In genomic region chr3:194397757-194398312, GRCh38 we compare ENCODE assay signal across 9 cellular contexts. TPM values are rescaled to one million over a fixed set of nuclear protein-coding genes. Genes with fewer than 3 reads are reported as not detected.
A peak's percentile ranks its signal among the peaks of the same experiment; 100 is the strongest.
DNase-seq lines count a peak whose midpoint lies in the region; ATAC-seq and TF ChIP-seq lines count a peak whose summit lies in the region.
"Had no signal": no experiment of that assay in that cellular context is flagged by ENCODE, and none has a peak within 500 bp of the region (broad histone marks: within the 10 kb centered on the region; RNA-seq: fewer than 3 reads in every experiment).

No MANE protein-coding gene starts in this region.

- no peak for TF ChIP-seq CTCF in cardiac muscle cell (IDR thresholded peaks at IDR 0.05; ENCODE audit: low read depth, low read length)
- no peak for TF ChIP-seq CTCF in GM13976 (IDR thresholded peaks at IDR 0.05; ENCODE audit: borderline replicate concordance, control extremely low read depth, extremely low read depth, insufficient read depth, missing control alignments)

- H3K27me3 ChIP-seq in HUES64 (ENCODE audit: insufficient read depth, low read length) = peaks cover 48% of the 10 kb centered on the region
- peaks cover 33% of the 10 kb centered on the region for H3K27me3 ChIP-seq in cardiac muscle cell

- H3K9me3 ChIP-seq in HUES64 (ENCODE audit: insufficient read depth, low read depth, low read length) (no peaks in the 10 kb centered on the region), cardiac muscle cell (ENCODE audit: low read depth) (no peaks in the 10 kb centered on the region)

- DNase-seq in activated T-helper 1 cell treated with Interleukin-2 at 50 U/mL for 16 hours (ENCODE audit: low read depth) (peak; percentile 10), cardiac muscle cell (ENCODE audit: low read depth in 1 of 2, low spot score in 1 of 2) (peak; percentile 14 to 31), GM13976 (ENCODE audit: low spot score) (no peak), HT-29 (ENCODE audit: low spot score) (no peak), putamen (ENCODE audit: low spot score) (no peak)
- DNase-seq in stimulated activated CD4-positive, alpha-beta T cell treated with anti-CD3 and anti-CD28 coated beads, Interleukin-4, amount 100 ng/mL, for 1 hour = peak; percentile 18
- DNase-seq: nephron progenitor cell had no signal

- H3K4me3 ChIP-seq in HUES64 (ENCODE audit: low read length) = peak overlapping the region; percentile 48
- H3K4me3 ChIP-seq in cardiac muscle cell = peak overlapping the region; percentile 0

- in situ Hi-C loops in GM13976 (cut with MboI; ENCODE audit: low sequenced_read_pairs, unreplicated experiment) = no loop called here

- H3K36me3 ChIP-seq in HUES64 (ENCODE audit: insufficient read depth, low read length) (no peaks in the 10 kb centered on the region), cardiac muscle cell (peaks cover under 1% of the 10 kb centered on the region)

- ATAC-seq in HG02571 (IDR thresholded peaks at IDR 0.05; ENCODE audit: unreplicated experiment) = no peak

- WGBS in HUES64 = 4% methylated on average over 38 of the region's 38 CpGs

- H3K9ac ChIP-seq in HUES64 (ENCODE audit: low read depth, low read length) = 0 out of 2 replicates have a peak overlapping the region, but pooled peaks have one; percentile 17

- no peak overlapping the region for H3K27ac ChIP-seq in HUES64 (ENCODE audit: low read depth, low read length)
- no peak overlapping the region for H3K27ac ChIP-seq in cardiac muscle cell

- 0 out of 2 replicates have a peak, but pooled peaks cover 4% of the 10 kb centered on the region for H3K4me1 ChIP-seq in HUES64 (ENCODE audit: insufficient read depth, low read length)
- no peaks in the 10 kb centered on the region for H3K4me1 ChIP-seq in cardiac muscle cell (ENCODE audit: low read depth)

RNA-seq across cellular contexts. Expression of gene GP5, which starts 1.2 kb away (rescaled TPM):
- polyA plus RNA-seq in HUES64 (2013, experiment 1 of 2) = 0.05 TPM
- polyA plus RNA-seq in HUES64 (2013, experiment 2 of 2) = not detected
- total RNA-seq in cardiac muscle cell = 0.83 and 0.95 TPM in 2 replicates
- 0.21 TPM in 1 of 2 replicates, not detected in the other for polyA plus RNA-seq in cardiac muscle cell
- 0.08 TPM in 1 of 2 replicates, not detected in the other for total RNA-seq in HT-29 (2014; rRNA removed; shearing (Covaris generic))

RNA-seq across cellular contexts. Expression of gene LRRC15, which starts 28.3 kb away (rescaled TPM):
- polyA plus RNA-seq in HUES64 (2013, experiment 1 of 2) = 0.15 TPM
- 0.13 TPM for polyA plus RNA-seq in HUES64 (2013, experiment 2 of 2)
- 0.06 TPM in 1 of 2 replicates, not detected in the other for total RNA-seq in cardiac muscle cell
- polyA plus RNA-seq in cardiac muscle cell = 0.02 TPM in 1 of 2 replicates, not detected in the other
- total RNA-seq in HT-29 (2014; rRNA removed; shearing (Covaris generic)) = not detected in 2 replicates

RNA-seq across cellular contexts. Expression of gene CPN2, which starts 46.7 kb away (rescaled TPM):
- polyA plus RNA-seq in HUES64 (2013, experiment 1 of 2) = not detected
- not detected for polyA plus RNA-seq in HUES64 (2013, experiment 2 of 2)
- total RNA-seq in cardiac muscle cell = 0.36 and 0.56 TPM in 2 replicates
- 0.88 and 1.3 TPM in 2 replicates for polyA plus RNA-seq in cardiac muscle cell
- total RNA-seq in HT-29 (2014; rRNA removed; shearing (Covaris generic)) = not detected in 2 replicates

Comparison
In these comparisons a context has a peak if more than half of its experiments do, and no peak if none do; other contexts are left out.
1. DNase-seq: peak in activated T-helper 1 cell treated with Interleukin-2 at 50 U/mL for 16 hours (single experiment), cardiac muscle cell (2 of 2) and stimulated activated CD4-positive, alpha-beta T cell treated with anti-CD3 and anti-CD28 coated beads, Interleukin-4, amount 100 ng/mL, for 1 hour (single experiment); none in GM13976 (single experiment), HT-29 (single experiment) and putamen (single experiment).